8 cellular contexts compared by ENCODE assay signal in genomic region chr12:101697197-101697929, GRCh38. TPM values are rescaled to one million over a fixed set of nuclear protein-coding genes. Genes with fewer than 3 reads are reported as not detected.
DNase-seq lines count a peak whose midpoint lies in the region; ATAC-seq and TF ChIP-seq lines count a peak whose summit lies in the region.

CHPT1 (plus strand) TSS chr12:101697640; CDS start chr12:101697862, 222 bp downstream.

- H3K4me3 ChIP-seq in lung: peak within 1 kb of the TSS; percentile 99

- H3K4me1 ChIP-seq in lung (ENCODE audit: control insufficient read depth in 2 of 2, insufficient read depth in 2 of 2, low read length in 2 of 2): peaks cover 6 to 13% of the 10 kb centered on the region in 2 donors

- in situ Hi-C loops in ACHN (cut with HindIII; ENCODE audit: low pct_ligation_motif_present, low pct_unique_long_range_greater_than_20kb, low sequenced_read_pairs): no loop called here

- 1% methylated on average over 29 to 80 of the region's 80 CpGs for WGBS in lung, 2 donors

- H3K27me3 ChIP-seq in lung (ENCODE audit: control insufficient read depth, insufficient read depth): no peaks in the 10 kb centered on the region

- H3K36me3 ChIP-seq in lung (ENCODE audit: control insufficient read depth in 2 of 2, insufficient read depth in 2 of 2, low read length in 2 of 2): no peaks in the 10 kb centered on the region

- H3K27ac ChIP-seq in lung (ENCODE audit: low read depth in 1 of 2, low read length in 1 of 2): peak within 1 kb of the TSS; percentile 97 to 100

- H3K9me3 ChIP-seq in lung (ENCODE audit: control insufficient read depth in 2 of 2, insufficient read depth in 1 of 2, low read length in 1 of 2): no peaks in the 10 kb centered on the region

- peak; percentile 59 for ATAC-seq in HG03064 (IDR thresholded peaks at IDR 0.05; ENCODE audit: low read depth, unreplicated experiment)
- ATAC-seq in lung (ENCODE audit: insufficient read depth, low FRiP score): peak; percentile 63

- peak; percentile 26 for TF ChIP-seq POLR2A in GM18526 (IDR thresholded peaks at IDR 0.05; ENCODE audit: extremely low read depth, insufficient read length)

- DNase-seq in ACHN: peak; percentile 64
- peak; percentile 36 for DNase-seq in NCI-H460 (ENCODE audit: extremely low read depth, low read depth)
- peak; percentile 45 for DNase-seq in activated CD4-positive, alpha-beta T cell treated with anti-CD3 and anti-CD28 coated beads, Interleukin-2, amount 50 U/mL, for 1 hour
- DNase-seq in dermis microvascular lymphatic vessel endothelial cell (ENCODE audit: low read depth in 2 of 2): peak in 1 of 2 donors; percentile 50
- peak; percentile 75 for DNase-seq in lung (ENCODE audit: low spot score)
- DNase-seq in stimulated activated CD4-positive, alpha-beta T cell treated with anti-CD3 and anti-CD28 coated beads, TNF-alpha, amount 100 ng/mL, for 48 hours (ENCODE audit: low read depth in 3 of 3): peak; percentile 19 to 62 (median 24)

- no peak for TF ChIP-seq CTCF in lung (IDR thresholded peaks at IDR 0.05; ENCODE audit: control extremely low read depth, extremely low read depth)

RNA-seq across cellular contexts. Expression of gene CHPT1, which starts in this region (rescaled TPM):
- 83.3 and 86.0 TPM in 2 replicates for total RNA-seq in NCI-H460 (2014; rRNA removed; shearing (Covaris generic))
- polyA plus RNA-seq in NCI-H460 (2014; cell fraction: nucleus; rRNA removed): 66.0 and 75.7 TPM in 2 replicates
- total RNA-seq in dermis microvascular lymphatic vessel endothelial cell (18.2 and 27.4 TPM in 2 replicates), lung (10 to 100 TPM; 34.4 to 48.1 TPM)
- 10 to 100 TPM; 25.1 to 60.9 TPM for polyA plus RNA-seq in lung
